Comparison of ENCODE assay signal across 10 cellular contexts in the genomic region with DNA sequence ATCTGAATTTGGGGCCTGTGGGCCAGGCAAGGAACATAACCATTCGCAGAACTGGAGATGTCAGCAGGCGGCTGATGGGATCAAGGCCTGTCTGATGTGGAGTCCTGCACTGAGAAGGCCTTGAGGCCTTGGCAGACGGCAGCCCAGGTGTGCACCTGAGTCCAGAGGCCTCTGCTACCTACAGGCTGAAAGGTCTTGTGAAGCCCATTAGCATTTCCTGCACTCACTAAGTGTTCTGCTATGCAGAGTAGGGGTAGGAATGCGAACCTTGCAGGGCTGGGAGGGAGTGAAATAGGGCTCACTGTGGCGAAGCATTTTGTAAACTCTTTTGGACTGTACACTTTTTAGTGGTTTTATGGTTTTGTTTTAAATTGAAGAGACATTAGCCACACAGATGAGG. TPM values are rescaled to one million over a fixed set of nuclear protein-coding genes. Genes with fewer than 3 reads are reported as not detected.
A peak's percentile ranks its signal among the peaks of the same experiment; 100 is the strongest.
DNase-seq lines count a peak whose midpoint lies in the region; ATAC-seq and TF ChIP-seq lines count a peak whose summit lies in the region.
"Had no signal": no experiment of that assay in that cellular context is flagged by ENCODE, and none has a peak within 500 bp of the region (broad histone marks: within the 10 kb centered on the region; RNA-seq: fewer than 3 reads in every experiment).

No MANE protein-coding gene starts in this region.

- H3K23ac ChIP-seq in neuronal stem cell (ENCODE audit: low read depth, low read length, poor library complexity) = no peak overlapping the region

- ATAC-seq in heart left ventricle = no peak
- no peak for ATAC-seq in left ventricle myocardium superior
- no peak for ATAC-seq in HG02678 (IDR thresholded peaks at IDR 0.05; ENCODE audit: unreplicated experiment)
- ATAC-seq in foreskin keratinocyte = no peak

- H3K18ac ChIP-seq in neuronal stem cell (ENCODE audit: low read length) = no peak overlapping the region

- H3K14ac ChIP-seq in neuronal stem cell (ENCODE audit: low read length) = no peak overlapping the region

- H3K9me3 ChIP-seq in heart left ventricle (no peaks in the 10 kb centered on the region), mucosa of rectum (ENCODE audit: control insufficient read depth in 2 of 2, low read length in 2 of 2) (no peaks in the 10 kb centered on the region), uterus (no peaks in the 10 kb centered on the region), neuronal stem cell (replicated peaks in 1 of 2; ENCODE audit: control insufficient read depth in 2 of 2, insufficient read depth in 1 of 2, low read depth in 1 of 2, low read length in 2 of 2) (no peaks in the 10 kb centered on the region)

- H3K4me3 ChIP-seq in heart left ventricle (no peak overlapping the region), coronary artery (no peak overlapping the region), mucosa of rectum (ENCODE audit: low read length in 2 of 2) (no peak overlapping the region), uterus (no peak overlapping the region), neuronal stem cell (ENCODE audit: low read length in 2 of 2) (no peak overlapping the region)

- TF ChIP-seq CTCF in heart left ventricle (IDR thresholded peaks at IDR 0.05) (no peak), coronary artery (IDR thresholded peaks at IDR 0.05) (no peak), uterus (IDR thresholded peaks at IDR 0.05) (no peak), foreskin keratinocyte (conservative IDR thresholded peaks at IDR 0.05) (no peak)

- TF ChIP-seq POLR2A in heart left ventricle (IDR thresholded peaks at IDR 0.05) (no peak), uterus (IDR thresholded peaks at IDR 0.05) (no peak)

- H3K27ac ChIP-seq in heart left ventricle (peak overlapping the region; percentile 62 to 95 (median 80)), coronary artery (peak overlapping the region; percentile 73 to 82), mucosa of rectum (ENCODE audit: low read depth in 2 of 2, low read length in 2 of 2) (peak overlapping the region; percentile 44 to 54), uterus (peak overlapping the region; percentile 82 to 85), neuronal stem cell (replicated peaks; ENCODE audit: low read length) (no peak overlapping the region), foreskin keratinocyte (no peak overlapping the region)

- DNase-seq in heart left ventricle = peak in 1 of 5 donors; percentile 29
- no peak for DNase-seq in left ventricle myocardium superior
- peak; percentile 67 for DNase-seq in coronary artery (ENCODE audit: low spot score)
- DNase-seq in uterus = no peak
- no peak for DNase-seq in neuronal stem cell (ENCODE audit: low spot score)
- DNase-seq in foreskin keratinocyte = no peak
- DNase-seq: dermis blood vessel endothelial cell, NCI-H524 had no signal

- H2AK5ac ChIP-seq in neuronal stem cell (ENCODE audit: low read depth, low read length) = no peak overlapping the region

- H3K4me1 ChIP-seq in heart left ventricle = peaks cover 10 to 81% (median 45%) of the 10 kb centered on the region in 12 donors
- H3K4me1 ChIP-seq in mucosa of rectum (ENCODE audit: control insufficient read depth in 2 of 2, insufficient read depth in 2 of 2, low read length in 2 of 2) = peaks cover 20 to 21% of the 10 kb centered on the region in 2 donors
- no peaks in the 10 kb centered on the region for H3K4me1 ChIP-seq in uterus
- H3K4me1 ChIP-seq in neuronal stem cell (ENCODE audit: control insufficient read depth in 2 of 2, insufficient read depth in 1 of 2, low read depth in 1 of 2, low read length in 2 of 2) = peaks cover 5% of the 10 kb centered on the region in 2 donors
- peaks cover 13% of the 10 kb centered on the region for H3K4me1 ChIP-seq in foreskin keratinocyte

- no peak overlapping the region for H4K8ac ChIP-seq in neuronal stem cell (ENCODE audit: low read depth, low read length)

- no peaks in the 10 kb centered on the region for H3K79me1 ChIP-seq in neuronal stem cell (ENCODE audit: low read depth, low read length)

- intact Hi-C loops in heart left ventricle (cut with DNase I) = loop anchor here in 6 of 10 donors (2.0 to 10.0 kb wide), 4 partner anchors 36 to 179 kb away; a partner anchor contains a TSS
- intact Hi-C loops in left ventricle myocardium superior (cut with micrococcal nuclease) = loop anchor here (10.0 kb wide), 1 partner anchor 169 kb away; no protein-coding TSS in a partner anchor
- intact Hi-C loops in uterus (cut with DNase I; ENCODE audit: low total_unique reads) = no loop called here

- H3K9ac ChIP-seq in mucosa of rectum (ENCODE audit: low read depth in 1 of 2, low read length in 2 of 2) = no peak overlapping the region
- H3K9ac ChIP-seq in neuronal stem cell (ENCODE audit: low read depth, low read length, poor library complexity) = no peak overlapping the region

- H2BK12ac ChIP-seq in neuronal stem cell (ENCODE audit: low read length) = no peak overlapping the region

- no peak overlapping the region for H2BK15ac ChIP-seq in neuronal stem cell (ENCODE audit: low read length)

- no peak overlapping the region for H2BK120ac ChIP-seq in neuronal stem cell (ENCODE audit: low read depth, low read length)

- H4K91ac ChIP-seq in neuronal stem cell (ENCODE audit: low read depth, low read length, poor library complexity) = no peak overlapping the region

- H2AFZ ChIP-seq in neuronal stem cell (ENCODE audit: low read length) = no peak overlapping the region

- no peak overlapping the region for H2BK5ac ChIP-seq in neuronal stem cell (ENCODE audit: low read length)

- H3K36me3 ChIP-seq in heart left ventricle (no peaks in the 10 kb centered on the region), mucosa of rectum (ENCODE audit: control insufficient read depth in 2 of 2, insufficient read depth in 2 of 2, low read length in 2 of 2) (no peaks in the 10 kb centered on the region), uterus (no peaks in the 10 kb centered on the region), neuronal stem cell (replicated peaks in 1 of 2; ENCODE audit: control insufficient read depth in 2 of 2, insufficient read depth in 2 of 2, low read length in 2 of 2) (no peaks in the 10 kb centered on the region)

- no peak overlapping the region for H3K4ac ChIP-seq in neuronal stem cell (ENCODE audit: low read length)

- no peak overlapping the region for H3K4me2 ChIP-seq in neuronal stem cell (ENCODE audit: insufficient read depth, low read length, poor library complexity, severe bottlenecking)

- 76 to 81% (median 80%) methylated on average over 5 of the region's 5 CpGs for WGBS in heart left ventricle, 4 donors
- no CpG with 5 or more reads among the region's 5 CpGs for WGBS in neuronal stem cell (ENCODE audit: extremely low coverage in 2 of 2, insufficient read length in 2 of 2, insufficient replicate concordance in 1 of 2), 2 donors

- no peaks in the 10 kb centered on the region for H3K27me3 ChIP-seq in heart left ventricle
- no peaks in the 10 kb centered on the region for H3K27me3 ChIP-seq in mucosa of rectum (ENCODE audit: control insufficient read depth in 2 of 2, insufficient read depth in 2 of 2, low read length in 2 of 2)
- H3K27me3 ChIP-seq in uterus = no peaks in the 10 kb centered on the region
- peaks cover 0 to 12% (median 0%) of the 10 kb centered on the region in 3 experiments for H3K27me3 ChIP-seq in neuronal stem cell (ENCODE audit: control insufficient read depth in 3 of 3, insufficient read depth in 3 of 3, low read depth in 1 of 3, low read length in 3 of 3)
- no peaks in the 10 kb centered on the region for H3K27me3 ChIP-seq in foreskin keratinocyte

RNA-seq across cellular contexts. Expression of a gene that starts 48.3 kb away (rescaled TPM):
- total RNA-seq in heart left ventricle (10 to 100 TPM in 2 of 9 donors, 1 to 10 TPM in 7; 4.2 to 15.2 (median 6.4) TPM), left ventricle myocardium superior (5.3 TPM), uterus (10 to 100 TPM in 3 of 4 donors, 1 to 10 TPM in 1; 2.3 to 23.8 (median 16.9) TPM), foreskin keratinocyte (7.7 and 11.4 TPM in 2 replicates)
- polyA plus RNA-seq in heart left ventricle (1 to 10 TPM; 1.2 to 6.8 TPM), foreskin keratinocyte (5.3 and 6.2 TPM in 2 replicates)
- 13.0 TPM for polyA plus RNA-seq in neuronal stem cell (2013, experiment 1 of 2)
- polyA plus RNA-seq in neuronal stem cell (2013, experiment 2 of 2) = 14.3 TPM

Comparison
In these comparisons a context has a peak if more than half of its experiments do, and no peak if none do; other contexts are left out.
1. H3K27ac ChIP-seq: peak in heart left ventricle (12 of 12), coronary artery (2 of 2), mucosa of rectum (2 of 2) and uterus (2 of 2); none in neuronal stem cell (single experiment) and foreskin keratinocyte (single experiment).